9 cellular contexts compared by ENCODE assay signal in genomic region chr7:148700693-148701092, GRCh38. TPM values are rescaled to one million over a fixed set of nuclear protein-coding genes. Genes with fewer than 3 reads are reported as not detected.
DNase-seq lines count a peak whose midpoint lies in the region; ATAC-seq and TF ChIP-seq lines count a peak whose summit lies in the region.
"Had no signal": no experiment of that assay in that cellular context is flagged by ENCODE, and none has a peak within 500 bp of the region (broad histone marks: within the 10 kb centered on the region; RNA-seq: fewer than 3 reads in every experiment).

No MANE protein-coding gene starts in this region.

- ATAC-seq in effector memory CD8-positive, alpha-beta T cell (replicated peaks) = no peak
- no peak for ATAC-seq in GM19035 (IDR thresholded peaks at IDR 0.05; ENCODE audit: unreplicated experiment)
- ATAC-seq: mucosa of descending colon had no signal

- peak overlapping the region; percentile 84 for H3K4me2 ChIP-seq in osteoblast (ENCODE audit: insufficient read depth, low read length)

- H3K9me3 ChIP-seq in WERI-Rb-1 (ENCODE audit: severe bottlenecking) (no peaks in the 10 kb centered on the region), osteoblast (ENCODE audit: low read depth, low read length) (no peaks in the 10 kb centered on the region)
- H3K9me3 ChIP-seq: mucosa of descending colon had no signal

- no peaks in the 10 kb centered on the region for H3K9me3 Mint-ChIP-seq in effector memory CD8-positive, alpha-beta T cell

- peaks cover 57% of the 10 kb centered on the region for H4K20me1 ChIP-seq in osteoblast (ENCODE audit: insufficient read depth, low read length)

- H3K27ac ChIP-seq in WERI-Rb-1 (no peak overlapping the region; the same call in 1 of the 2 replicates), osteoblast (ENCODE audit: low read depth, low read length) (peak overlapping the region; percentile 70)

- H3K4me3 Mint-ChIP-seq in effector memory CD8-positive, alpha-beta T cell = peak overlapping the region; percentile 88 to 91

- peak; percentile 4 for DNase-seq in A172 (ENCODE audit: low spot score)
- DNase-seq in HEK293T (ENCODE audit: extremely low spot score) = no peak
- DNase-seq in WERI-Rb-1 = peak; percentile 43
- DNase-seq in effector memory CD8-positive, alpha-beta T cell = peak in 1 of 3 experiments; percentile 16
- DNase-seq in osteoblast (ENCODE audit: insufficient read length, low spot score, missing footprints) = no peak
- DNase-seq in DMS79 (lab: John Stamatoyannopoulos, UW) = no peak
- DNase-seq in NCI-H1092 treated with DMSO at 0.1 percent for 48 hours (lab: John Stamatoyannopoulos, UW) = no peak

- peaks cover 17% of the 10 kb centered on the region for H3K36me3 Mint-ChIP-seq in effector memory CD8-positive, alpha-beta T cell (ENCODE audit: insufficient read depth)

- peaks cover 28% of the 10 kb centered on the region for H3K4me1 ChIP-seq in osteoblast (ENCODE audit: insufficient read depth, low read length)

- peak overlapping the region; percentile 84 to 93 for H3K27ac Mint-ChIP-seq in effector memory CD8-positive, alpha-beta T cell

- no peaks in the 10 kb centered on the region for H3K27me3 Mint-ChIP-seq in effector memory CD8-positive, alpha-beta T cell

- H3K36me3 ChIP-seq in WERI-Rb-1 = peaks cover 5% of the 10 kb centered on the region
- no peaks in the 10 kb centered on the region for H3K36me3 ChIP-seq in osteoblast (ENCODE audit: insufficient read depth, low read length)

- H3K4me1 Mint-ChIP-seq in effector memory CD8-positive, alpha-beta T cell (ENCODE audit: low read depth in 2 of 2) = peaks cover 41 to 62% of the 10 kb centered on the region in 2 donors

- CTCF ChIA-PET in HEK293T (lab: Yijun Ruan, JAX) = interaction anchor here (0.6 kb wide), 1 partner anchor 21 kb away, joined by 4 read pairs; no protein-coding TSS in a partner anchor

- no peak for TF ChIP-seq CTCF in WERI-Rb-1 (IDR thresholded peaks at IDR 0.05; ENCODE audit: low read depth, low read length)
- no peak for TF ChIP-seq CTCF in osteoblast (IDR thresholded peaks at IDR 0.05; ENCODE audit: extremely low read depth, low read depth, low read length)

- POLR2A ChIA-PET in HEK293T (lab: Yijun Ruan, JAX) = interaction anchor here (0.6 to 3.9 kb wide), 6 partner anchors 10 to 365 kb away, joined by 3 to 32 read pairs (median 3); no protein-coding TSS in a partner anchor

- H3K27me3 ChIP-seq in WERI-Rb-1 (ENCODE audit: insufficient read depth, low read depth, severe bottlenecking) (no peaks in the 10 kb centered on the region), osteoblast (ENCODE audit: insufficient read depth, low read length) (no peaks in the 10 kb centered on the region)

- no peak overlapping the region for H2AFZ ChIP-seq in osteoblast (ENCODE audit: low read length)

- peaks cover 60% of the 10 kb centered on the region for H3K79me2 ChIP-seq in osteoblast (ENCODE audit: insufficient read depth, low read length)

- H3K4me3 ChIP-seq in WERI-Rb-1 (ENCODE audit: low read depth, low read length) = peak overlapping the region; percentile 92
- H3K4me3 ChIP-seq in osteoblast (ENCODE audit: insufficient read depth, low read length) = peak overlapping the region; percentile 74

TF ChIP-seq in HEK293T, 16 proteins besides CTCF, POLR2A, EP300 and RAD21:
- no peak for TF ChIP-seq BHLHE40 (IDR thresholded peaks at IDR 0.05; ENCODE audit: borderline replicate concordance)
- no peak for TF ChIP-seq SP1 (IDR thresholded peaks at IDR 0.05)
- peak; percentile 24; the same call in 1 of the 2 replicates for TF ChIP-seq PKNOX1 (IDR thresholded peaks at IDR 0.05)

RNA-seq across cellular contexts. Expression of gene CUL1, which starts 2.0 kb away (rescaled TPM):
- 51.1 and 57.4 TPM in 2 replicates for total RNA-seq in A172 (2014; rRNA removed; shearing (Covaris generic))
- 39.8 and 43.0 TPM in 2 replicates for total RNA-seq in osteoblast

Comparison
In these comparisons a context has a peak if more than half of its experiments do, and no peak if none do; other contexts are left out.
1. DNase-seq: peak in A172 (single experiment) and WERI-Rb-1 (single experiment); none in HEK293T (single experiment), osteoblast (single experiment), DMS79 (single experiment) and NCI-H1092 treated with DMSO at 0.1 percent for 48 hours (single experiment).